18 cellular contexts compared by ENCODE assay signal in the genomic region with DNA sequence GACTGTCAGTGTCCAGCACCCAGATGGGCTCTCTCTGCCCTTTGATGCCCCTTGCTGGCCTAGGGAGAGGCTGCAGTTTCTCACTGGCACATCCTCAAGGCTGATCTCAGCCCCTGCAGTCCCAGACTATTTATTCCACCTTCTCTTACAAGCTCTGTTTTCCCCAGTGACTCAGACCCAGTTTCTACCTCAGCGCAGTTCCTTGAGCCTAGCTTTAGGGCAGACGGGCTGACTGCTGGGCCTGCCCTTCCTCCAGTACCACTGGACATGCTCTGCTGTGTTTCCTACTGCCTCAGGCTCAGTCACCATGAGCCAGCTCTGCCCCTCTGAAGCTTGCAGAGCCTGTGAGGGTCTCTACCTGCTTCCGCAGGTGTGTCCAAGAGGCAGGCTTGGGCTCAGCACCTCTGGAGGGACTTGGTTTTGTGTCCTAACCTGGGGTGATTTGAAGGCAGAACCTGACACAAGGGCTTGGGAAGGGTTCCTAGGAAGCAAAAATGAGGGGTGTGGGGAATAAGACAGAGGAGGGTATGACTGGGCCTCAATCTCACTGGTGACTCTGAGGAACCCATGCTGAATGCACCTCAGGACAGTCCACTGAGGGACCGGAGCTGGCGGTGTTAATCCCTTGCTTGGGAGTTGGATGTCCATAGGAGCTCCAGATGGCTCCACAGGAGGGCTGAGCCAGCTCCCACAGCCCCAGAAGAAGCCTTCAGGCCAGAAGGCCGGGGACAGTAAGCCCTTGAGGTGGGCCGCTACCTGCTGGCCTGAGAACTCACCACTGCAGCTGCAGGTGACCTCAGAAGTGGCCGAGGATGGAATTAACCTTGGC.
DNase-seq lines count a peak whose midpoint lies in the region; ATAC-seq and TF ChIP-seq lines count a peak whose summit lies in the region.
"Had no signal": no experiment of that assay in that cellular context is flagged by ENCODE, and none has a peak within 500 bp of the region (broad histone marks: within the 10 kb centered on the region; RNA-seq: fewer than 3 reads in every experiment).

No MANE protein-coding gene starts in this region.

- no peak overlapping the region for H4K91ac ChIP-seq in H9 (ENCODE audit: insufficient read length, low read depth, low read length)

- H2BK20ac ChIP-seq in H9 (ENCODE audit: low read depth, low read length, poor library complexity, severe bottlenecking): no peak overlapping the region

- H3K36me3 ChIP-seq in WERI-Rb-1: no peaks in the 10 kb centered on the region
- no peaks in the 10 kb centered on the region for H3K36me3 ChIP-seq in spleen
- H3K36me3 ChIP-seq: Peyer's patch had no signal

- H3K9me3 Mint-ChIP-seq in H9 (peaks cover 10 to 12% of the 10 kb centered on the region in 2 experiments), osteocyte (ENCODE audit: unreplicated experiment) (no peaks in the 10 kb centered on the region)

- H3K4ac ChIP-seq in H9 (ENCODE audit: low read depth, low read length): no peak overlapping the region

- H4K20me1 ChIP-seq in H9 (ENCODE audit: control insufficient read depth, insufficient read depth, insufficient read length): no peaks in the 10 kb centered on the region

- H3K4me3 ChIP-seq in WERI-Rb-1 (ENCODE audit: low read depth, low read length) (no peak overlapping the region), epithelial cell of proximal tubule (ENCODE audit: low read depth, low read length) (no peak overlapping the region), spleen (no peak overlapping the region)
- H3K4me3 ChIP-seq: Peyer's patch, SK-N-MC had no signal

- no peak overlapping the region for H2BK15ac ChIP-seq in H9 (ENCODE audit: low read depth, low read length)

- H3K27me3 Mint-ChIP-seq in H9 (ENCODE audit: low read depth) (no peaks in the 10 kb centered on the region; the same call in 1 of the 2 replicates), osteocyte (ENCODE audit: unreplicated experiment) (peaks cover 6% of the 10 kb centered on the region)
- H3K27me3 Mint-ChIP-seq: CD4-positive, CD25-positive, alpha-beta regulatory T cell had no signal

- no CpG with 5 or more reads among the region's 8 CpGs for WGBS in H9 (ENCODE audit: extremely low coverage, insufficient read length, low lambda C conversion rate)
- WGBS in spleen, 5 donors: 80 to 94% (median 88%) methylated on average over 5 to 8 of the region's 8 CpGs

- no peaks in the 10 kb centered on the region for H3K4me1 ChIP-seq in H9 (ENCODE audit: insufficient read depth, low read length)
- no peaks in the 10 kb centered on the region for H3K4me1 ChIP-seq in spleen
- H3K4me1 ChIP-seq: Caco-2, Peyer's patch had no signal

- no peak overlapping the region for H2BK5ac ChIP-seq in H9 (ENCODE audit: insufficient read length, low read length)

- H3K27ac ChIP-seq in H9 (ENCODE audit: insufficient read length, low read depth, low read length) (no peak overlapping the region), WERI-Rb-1 (no peak overlapping the region), spleen (no peak overlapping the region)
- H3K27ac ChIP-seq: Peyer's patch, SK-N-MC had no signal

- intact Hi-C loops in spleen (cut with DNase I; ENCODE audit: low total_unique reads): no loop called here

- H3K4me3 Mint-ChIP-seq in H9 (peak overlapping the region in 1 of 2 experiments; percentile 25; a peak in 1 of 5 replicates), osteocyte (ENCODE audit: unreplicated experiment) (no peak overlapping the region)
- H3K4me3 Mint-ChIP-seq: B cell; CD4-positive, CD25-positive, alpha-beta regulatory T cell had no signal

- H2AK5ac ChIP-seq in H9 (ENCODE audit: insufficient read length, low read length): no peak overlapping the region

- no peak for ATAC-seq in HG03175 (IDR thresholded peaks at IDR 0.05; ENCODE audit: unreplicated experiment)

- H3K9me3 ChIP-seq in H9 (ENCODE audit: control insufficient read depth, low read depth, low read length): peaks cover 7% of the 10 kb centered on the region
- H3K9me3 ChIP-seq in WERI-Rb-1 (ENCODE audit: severe bottlenecking): no peaks in the 10 kb centered on the region
- peaks cover 0 to 12% (median 6%) of the 10 kb centered on the region in 8 donors for H3K9me3 ChIP-seq in spleen
- H3K9me3 ChIP-seq: Caco-2 had no signal

- H3K23me2 ChIP-seq in H9 (ENCODE audit: insufficient read length, low read depth, low read length, poor library complexity, severe bottlenecking): no peaks in the 10 kb centered on the region

- H2BK120ac ChIP-seq in H9 (ENCODE audit: low read depth, low read length, poor library complexity, severe bottlenecking): no peak overlapping the region

- no peak overlapping the region for H4K5ac ChIP-seq in H9 (ENCODE audit: insufficient read length, low read depth, low read length)

- H3K56ac ChIP-seq in H9 (ENCODE audit: insufficient read length, low read depth, low read length): no peak overlapping the region

- H3K27me3 ChIP-seq in H9 (ENCODE audit: insufficient read depth, low read length): no peaks in the 10 kb centered on the region
- H3K27me3 ChIP-seq in WERI-Rb-1 (ENCODE audit: insufficient read depth, low read depth, severe bottlenecking): no peaks in the 10 kb centered on the region
- H3K27me3 ChIP-seq in spleen (replicated peaks in 1 of 7): peaks cover 0 to 18% (median 0%) of the 10 kb centered on the region in 7 donors
- H3K27me3 ChIP-seq: Peyer's patch had no signal

- TF ChIP-seq POLR2A in spleen (IDR thresholded peaks at IDR 0.05): no peak

- peaks cover 4 to 6% of the 10 kb centered on the region in 2 experiments; a peak in 2 of 4 replicates for H3K4me1 Mint-ChIP-seq in H9
- H3K4me1 Mint-ChIP-seq in osteocyte (ENCODE audit: unreplicated experiment): peaks cover 5% of the 10 kb centered on the region
- H3K4me1 Mint-ChIP-seq: B cell; CD4-positive, CD25-positive, alpha-beta regulatory T cell had no signal

- DNase-seq in H9 (no peak), WERI-Rb-1 (peak; percentile 66), epithelial cell of proximal tubule (ENCODE audit: low read depth) (no peak), osteocyte (ENCODE audit: extremely low spot score, unreplicated experiment) (peak; percentile 56), NCI-H187 (lab: John Stamatoyannopoulos, UW) (no peak), spleen (no peak), NCI-H1105 treated with DMSO at 0.1 percent for 48 hours (lab: John Stamatoyannopoulos, UW) (no peak)
- DNase-seq: Caco-2; CD4-positive, CD25-positive, alpha-beta regulatory T cell; KG1; NCI-H1048; NCI-H226; NCI-H524 treated with DMSO at 0.1 percent for 48 hours; Right ventricle myocardium superior had no signal

- no peak overlapping the region for H3K4me2 ChIP-seq in H9 (ENCODE audit: insufficient read depth, insufficient read length, low read length)

- no peak overlapping the region for H3K9ac ChIP-seq in H9 (ENCODE audit: extremely low read depth, insufficient read length, low read length)

- no peaks in the 10 kb centered on the region for H3K79me2 ChIP-seq in H9 (ENCODE audit: insufficient read depth, low read length)

- no peak overlapping the region for H3T11ph ChIP-seq in H9 (ENCODE audit: low read length)

- no peak overlapping the region for H2BK12ac ChIP-seq in H9 (ENCODE audit: insufficient read length, low read depth, low read length)

- no peak overlapping the region for H2AFZ ChIP-seq in H9 (ENCODE audit: low read length)

- no peak overlapping the region for H3K14ac ChIP-seq in H9 (ENCODE audit: insufficient read depth, low read length)

- H3K27ac Mint-ChIP-seq in H9 (0 out of 7 replicates have a peak overlapping the region, but pooled peaks of 1 of the 3 experiments have one; percentile 18), osteocyte (ENCODE audit: unreplicated experiment) (no peak overlapping the region)
- H3K27ac Mint-ChIP-seq: B cell; CD4-positive, CD25-positive, alpha-beta regulatory T cell had no signal

- H3K79me1 ChIP-seq in H9 (ENCODE audit: insufficient read depth, low read depth, low read length, poor library complexity, severe bottlenecking): no peaks in the 10 kb centered on the region

- no peak overlapping the region for H3K18ac ChIP-seq in H9 (ENCODE audit: insufficient read length, low read depth, low read length)

- H3K36me3 Mint-ChIP-seq in H9 (ENCODE audit: insufficient read depth in 1 of 3, low read depth in 3 of 3): peaks cover 4 to 10% (median 8%) of the 10 kb centered on the region in 3 experiments; a peak in 6 of 7 replicates
- no peaks in the 10 kb centered on the region for H3K36me3 Mint-ChIP-seq in osteocyte (ENCODE audit: unreplicated experiment)
- H3K36me3 Mint-ChIP-seq: CD4-positive, CD25-positive, alpha-beta regulatory T cell had no signal

- TF ChIP-seq CTCF in H9 (conservative IDR thresholded peaks at IDR 0.05) (peak; percentile 21; the same call in 1 of the 3 replicates), WERI-Rb-1 (IDR thresholded peaks at IDR 0.05; ENCODE audit: low read depth, low read length) (peak; percentile 35; the same call in 1 of the 2 replicates), epithelial cell of proximal tubule (conservative IDR thresholded peaks at IDR 0.05; ENCODE audit: low read depth, low read length) (peak; percentile 44), osteocyte (IDR thresholded peaks at IDR 0.05) (no peak), spleen (IDR thresholded peaks at IDR 0.05 in 8 of 11, conservative IDR thresholded peaks at IDR 0.05 in 3 of 11) (no peak)

- no peak overlapping the region for H4K8ac ChIP-seq in H9 (replicated peaks; ENCODE audit: insufficient read length, low read depth, low read length)

- H3K23ac ChIP-seq in H9 (ENCODE audit: insufficient read length, low read depth, low read length): no peak overlapping the region

Comparison
In these comparisons a context has a peak if more than half of its experiments do, and no peak if none do; other contexts are left out.
1. DNase-seq: peak in WERI-Rb-1 (single experiment) and osteocyte (single experiment); none in H9 (single experiment), epithelial cell of proximal tubule (single experiment), NCI-H187 (0 of 2), spleen (single experiment) and NCI-H1105 treated with DMSO at 0.1 percent for 48 hours (single experiment).
2. CTCF ChIP-seq: peak in H9 (single experiment), WERI-Rb-1 (single experiment) and epithelial cell of proximal tubule (single experiment); none in osteocyte (single experiment) and spleen (0 of 11).